In genomic region chr19:8489591-8490394, GRCh38 we compare ENCODE assay signal across 13 cellular contexts. TPM values are rescaled to one million over a fixed set of nuclear protein-coding genes. Genes with fewer than 3 reads are reported as not detected.
A peak's percentile ranks its signal among the peaks of the same experiment; 100 is the strongest.
DNase-seq lines count a peak whose midpoint lies in the region; ATAC-seq, FAIRE-seq and TF ChIP-seq lines count a peak whose summit lies in the region.
"Had no signal": no experiment of that assay in that cellular context is flagged by ENCODE, and none has a peak within 500 bp of the region (broad histone marks: within the 10 kb centered on the region; RNA-seq: fewer than 3 reads in every experiment).

No MANE protein-coding gene starts in this region.

- H2AFZ ChIP-seq in K562 (ENCODE audit: low read depth, low read length) (no peak overlapping the region), mesenchymal stem cell (ENCODE audit: low read depth, low read length) (no peak overlapping the region)

- H3K9me1 ChIP-seq in K562 (ENCODE audit: control insufficient read depth, insufficient read depth, low read length): no peaks in the 10 kb centered on the region

- H3K27me3 ChIP-seq in HUES6 (ENCODE audit: control insufficient read depth, insufficient read depth, low read length) (no peaks in the 10 kb centered on the region), K562 (ENCODE audit: control insufficient read depth in 2 of 2, insufficient read depth in 2 of 2, low read length in 2 of 2) (peaks cover 0 to 6% of the 10 kb centered on the region in 2 experiments; a peak in 1 of 5 replicates), mesenchymal stem cell (ENCODE audit: control insufficient read depth in 1 of 2, insufficient read depth in 1 of 2, low read length in 2 of 2) (no peaks in the 10 kb centered on the region), small intestine (ENCODE audit: control insufficient read depth in 2 of 2, insufficient read depth in 2 of 2, low read length in 2 of 2) (no peaks in the 10 kb centered on the region)

- TF ChIP-seq POLR2A in K562 (conservative IDR thresholded peaks at IDR 0.05): peak; percentile 63

- H2BK15ac ChIP-seq in mesenchymal stem cell (ENCODE audit: low read depth, poor library complexity, severe bottlenecking): no peak overlapping the region

- H3K27ac ChIP-seq in HUES6 (ENCODE audit: low read depth, low read length): peak overlapping the region; percentile 31; the same call in 1 of the 2 replicates
- no peak overlapping the region for H3K27ac ChIP-seq in K562 (ENCODE audit: extremely low read depth, low read depth, low read length)
- H3K27ac ChIP-seq in mesenchymal stem cell (ENCODE audit: low read length, poor library complexity, severe bottlenecking): no peak overlapping the region
- no peak overlapping the region for H3K27ac ChIP-seq in small intestine (ENCODE audit: low read depth in 1 of 2, low read length in 1 of 2)

- TF ChIP-seq RAD21 in K562 (CRISPR knock-in tag; conservative IDR thresholded peaks at IDR 0.05 in 1 of 2, IDR thresholded peaks at IDR 0.05 in 1 of 2): no peak

- no peak overlapping the region for H3K4me3 ChIP-seq in HUES6 (ENCODE audit: low read depth, low read length)
- H3K4me3 ChIP-seq in K562: no peak overlapping the region
- H3K4me3 ChIP-seq in mesenchymal stem cell (ENCODE audit: insufficient read depth in 1 of 2, low read depth in 1 of 2, low read length in 2 of 2): no peak overlapping the region
- H3K4me3 ChIP-seq in small intestine (ENCODE audit: low read depth in 1 of 2, low read length in 2 of 2): no peak overlapping the region

- H3K9me3 ChIP-seq in HUES6 (ENCODE audit: control insufficient read depth, insufficient read depth, low read depth, low read length) (no peaks in the 10 kb centered on the region), K562 (replicated peaks; ENCODE audit: control insufficient read depth, insufficient read depth, low read depth, low read length) (no peaks in the 10 kb centered on the region), mesenchymal stem cell (ENCODE audit: control insufficient read depth, low read length) (no peaks in the 10 kb centered on the region), small intestine (ENCODE audit: control insufficient read depth, low read depth) (no peaks in the 10 kb centered on the region)

- peak; percentile 26 for ATAC-seq in K562
- no peak for ATAC-seq in naive thymus-derived CD8-positive, alpha-beta T cell
- ATAC-seq in HG03175 (IDR thresholded peaks at IDR 0.05; ENCODE audit: unreplicated experiment): no peak

- no peak for TF ChIP-seq CTCF in K562 (IDR thresholded peaks at IDR 0.05 in 2 of 3, conservative IDR thresholded peaks at IDR 0.05 in 1 of 3; ENCODE audit: insufficient read depth in 2 of 3, low read depth in 1 of 3, low read length in 3 of 3)

- H2BK120ac ChIP-seq in mesenchymal stem cell (ENCODE audit: low read depth, low read length): no peak overlapping the region

- H2BK12ac ChIP-seq in mesenchymal stem cell (ENCODE audit: low read length in 2 of 2): no peak overlapping the region

- peaks cover 48% of the 10 kb centered on the region for H3K36me3 ChIP-seq in HUES6 (ENCODE audit: control insufficient read depth, insufficient read depth, low read length)
- H3K36me3 ChIP-seq in K562 (ENCODE audit: control insufficient read depth, insufficient read depth, low read length): peaks cover 43% of the 10 kb centered on the region
- H3K36me3 ChIP-seq in mesenchymal stem cell (ENCODE audit: control insufficient read depth in 1 of 2, insufficient read depth in 2 of 2, low read depth in 1 of 2, low read length in 2 of 2): peaks cover 48 to 72% of the 10 kb centered on the region in 2 experiments
- H3K36me3 ChIP-seq in small intestine (ENCODE audit: control insufficient read depth in 2 of 2, insufficient read depth in 2 of 2, low read length in 2 of 2): peaks cover 3 to 14% of the 10 kb centered on the region in 2 donors

- peak; percentile 35 for DNase-seq in DMS79 treated with DMSO at 0.1 percent for 48 hours (lab: John Stamatoyannopoulos, UW)
- DNase-seq in K562 (ENCODE audit: extremely low read depth in 1 of 4, low spot score in 3 of 4): no peak
- DNase-seq in naive thymus-derived CD8-positive, alpha-beta T cell: no peak
- no peak for DNase-seq in mesenchymal stem cell
- no peak for DNase-seq in amygdala (lab: John Stamatoyannopoulos, UW)
- DNase-seq in small intestine: no peak
- DNase-seq: activated CD4-positive, alpha-beta T cell treated with anti-CD3 and anti-CD28 coated beads for 4 hours; cerebellar nuclear complex; NCI-H526; occipital lobe; stimulated activated CD4-positive, alpha-beta T cell treated with anti-CD3 and anti-CD28 coated beads, Interleukin-15, amount 100 ng/mL, for 24 hours had no signal

- no peak overlapping the region for H3K9ac ChIP-seq in HUES6 (ENCODE audit: low read length)
- no peak overlapping the region for H3K9ac ChIP-seq in K562 (ENCODE audit: insufficient read depth in 1 of 2, low read depth in 2 of 2, low read length in 2 of 2)
- H3K9ac ChIP-seq in mesenchymal stem cell (ENCODE audit: low read length): no peak overlapping the region

- in situ Hi-C loops in K562 (cut with MboI): no loop called here

- no peak overlapping the region for H3K4me2 ChIP-seq in K562 (ENCODE audit: insufficient read depth, low read length)
- H3K4me2 ChIP-seq in mesenchymal stem cell (ENCODE audit: low read length, poor library complexity, severe bottlenecking): no peak overlapping the region

- H2AK5ac ChIP-seq in mesenchymal stem cell (ENCODE audit: low read length, severe bottlenecking): no peak overlapping the region

- H2BK5ac ChIP-seq in mesenchymal stem cell (ENCODE audit: low read depth, low read length, poor library complexity, severe bottlenecking): no peak overlapping the region

- H3K9me3 Mint-ChIP-seq in naive thymus-derived CD8-positive, alpha-beta T cell: no peaks in the 10 kb centered on the region

- TF ChIP-seq EP300 in K562 (IDR thresholded peaks at IDR 0.05; ENCODE audit: low read length): no peak

- 0 out of 2 replicates have a peak, but pooled peaks cover 6% of the 10 kb centered on the region for H4K20me1 ChIP-seq in K562 (replicated peaks; ENCODE audit: control insufficient read depth, insufficient read depth, low read length)

- H4K91ac ChIP-seq in mesenchymal stem cell (ENCODE audit: low read length): no peak overlapping the region

- no peak overlapping the region for H3K4ac ChIP-seq in mesenchymal stem cell (ENCODE audit: low read depth in 1 of 2, low read length in 2 of 2)

- no peak overlapping the region for H3K14ac ChIP-seq in mesenchymal stem cell (ENCODE audit: low read length in 2 of 2)

- no TSS peak for BruUV-seq in K562 (replicated peaks; lab: Mats Ljungman, UMichigan)

- peak overlapping the region in 8 of 10 donors; percentile 31 to 63 (median 48) for H3K27ac Mint-ChIP-seq in naive thymus-derived CD8-positive, alpha-beta T cell

- H3K79me2 ChIP-seq in K562 (ENCODE audit: control insufficient read depth, insufficient read depth, low read length): no peaks in the 10 kb centered on the region

- H3K4me1 ChIP-seq in HUES6 (ENCODE audit: control insufficient read depth, insufficient read depth, low read length): 0 out of 2 replicates have a peak, but pooled peaks cover 3% of the 10 kb centered on the region
- H3K4me1 ChIP-seq in K562 (replicated peaks in 1 of 2; ENCODE audit: control insufficient read depth in 2 of 2, insufficient read depth in 2 of 2, low read length in 2 of 2): peaks cover 0 to 20% of the 10 kb centered on the region in 2 experiments; a peak in 2 of 5 replicates
- no peaks in the 10 kb centered on the region for H3K4me1 ChIP-seq in mesenchymal stem cell (ENCODE audit: control insufficient read depth, insufficient read depth, low read depth, low read length)
- H3K4me1 ChIP-seq in small intestine (ENCODE audit: control insufficient read depth in 2 of 2, insufficient read depth in 1 of 2, low read depth in 1 of 2, low read length in 1 of 2): no peaks in the 10 kb centered on the region

- CTCF ChIA-PET in K562 (lab: Yijun Ruan, JAX; ENCODE audit: low intra/inter-chr PET ratio): no interaction called here

- H4K8ac ChIP-seq in mesenchymal stem cell (ENCODE audit: low read length): no peak overlapping the region

- peaks cover 34 to 59% (median 47%) of the 10 kb centered on the region in 4 donors for H3K4me1 Mint-ChIP-seq in naive thymus-derived CD8-positive, alpha-beta T cell

- peaks cover 37% of the 10 kb centered on the region for H3K79me1 ChIP-seq in mesenchymal stem cell (replicated peaks; ENCODE audit: low read length, poor library complexity, severe bottlenecking)

- intact Hi-C loops in K562 (cut with micrococcal nuclease): no loop called here

- no peaks in the 10 kb centered on the region for H3K27me3 Mint-ChIP-seq in naive thymus-derived CD8-positive, alpha-beta T cell

- 80% methylated on average over 17 of the region's 25 CpGs for WGBS in K562 (ENCODE audit: insufficient coverage, low coverage, missing lambda C conversion rate)
- 91% methylated on average over 25 of the region's 25 CpGs for WGBS in mesenchymal stem cell
- 81 to 88% (median 84%) methylated on average over 25 of the region's 25 CpGs for WGBS in small intestine, 3 donors

- no peak overlapping the region for H3K18ac ChIP-seq in mesenchymal stem cell (ENCODE audit: low read depth in 1 of 2, low read length in 2 of 2)

- POLR2A ChIA-PET in K562 (lab: Yijun Ruan, JAX): interaction anchor here (1.5 kb wide), 1 partner anchor 8 kb away, joined by 8 read pairs; no protein-coding TSS in a partner anchor
- POLR2A ChIA-PET in naive thymus-derived CD8-positive, alpha-beta T cell (lab: Charles Lee): interaction anchor here (3.7 kb wide), 1 partner anchor 24 kb away, joined by 37 read pairs; the partner anchor contains the start of gene ZNF414

- H3K36me3 Mint-ChIP-seq in naive thymus-derived CD8-positive, alpha-beta T cell: peaks cover 5 to 50% (median 15%) of the 10 kb centered on the region in 3 donors

- H3K4me3 Mint-ChIP-seq in naive thymus-derived CD8-positive, alpha-beta T cell: peak overlapping the region in 1 of 10 donors; percentile 16

- FAIRE-seq in K562 (lab: Jason Lieb, UNC) (no peak), small intestine (lab: Jason Lieb, UNC) (no peak)

- no peak overlapping the region for H3K23ac ChIP-seq in mesenchymal stem cell (ENCODE audit: low read length in 2 of 2)

RNA-seq across cellular contexts. Expression of gene PRAM1, which starts 12.6 kb away (rescaled TPM):
- total RNA-seq in K562 (2011; cell fraction: chromatin; rRNA removed; ENCODE audit: low replicate concordance): 0.69 TPM in 1 of 2 replicates, not detected in the other
- total RNA-seq in K562 (2011; cell fraction: nucleolus; rRNA removed): 0.39 TPM in 1 of 2 replicates, not detected in the other
- not detected in 2 replicates for total RNA-seq in K562 (2011; cell fraction: nucleoplasm; rRNA removed)
- total RNA-seq in K562 (2014; rRNA removed) (0.05 TPM in 1 of 2 replicates, not detected in the other), K562 (2014; rRNA removed; fragmentation: Illumina TruSeq; extraction: Trizol) (not detected in 2 replicates), K562 (2015; rRNA removed; fragmentation: Illumina TruSeq; extraction: Trizol) (not detected in 2 replicates), K562 (2021) (0.09 and 0.11 TPM in 2 replicates)
- polyA plus RNA-seq in K562 (2011; rRNA removed) (not detected in 2 replicates), K562 (2014; fragmentation: Illumina TruSeq; extraction: Trizol) (0.07 TPM in 1 of 2 replicates, not detected in the other), K562 (2014; fragmentation: Nextera tagmentation; extraction: Ambion mirVana) (not detected), K562 (2014; rRNA removed) (not detected in 2 replicates), small intestine (under 1 TPM; 0.45 to 0.81 (median 0.69) TPM)
- polyA plus RNA-seq in K562 (2011; cell fraction: cytosol; rRNA removed): not detected in 2 replicates
- polyA plus RNA-seq in K562 (2011; cell fraction: nucleus; rRNA removed): 0.26 TPM in 1 of 2 replicates, not detected in the other
- 0.08 TPM in 1 of 2 replicates, not detected in the other for polyA plus RNA-seq in K562 (2012)
- not detected in 2 replicates for polyA minus RNA-seq in K562 (2011; rRNA and poly(A)+ RNA removed)
- not detected in 2 replicates for polyA minus RNA-seq in K562 (2011; cell fraction: cytosol; rRNA and poly(A)+ RNA removed)
- not detected in 2 replicates for polyA minus RNA-seq in K562 (2011; cell fraction: nucleus; rRNA and poly(A)+ RNA removed)
- 1 to 10 TPM; 3.5 to 4.7 TPM for total RNA-seq in naive thymus-derived CD8-positive, alpha-beta T cell
- under 1 TPM in 2 of 3 donors, not detected in 1; 0.07 to 0.20 TPM for polyA plus RNA-seq in naive thymus-derived CD8-positive, alpha-beta T cell
- 0.03 TPM for polyA plus RNA-seq in mesenchymal stem cell (2013, experiment 1 of 2)
- not detected for polyA plus RNA-seq in mesenchymal stem cell (2013, experiment 2 of 2)
- total RNA-seq: occipital lobe had no signal

RNA-seq across cellular contexts. Expression of gene ZNF414, which starts 24.2 kb away (rescaled TPM):
- 2.9 and 6.1 TPM in 2 replicates for total RNA-seq in K562 (2011; cell fraction: chromatin; rRNA removed; ENCODE audit: low replicate concordance)
- 8.3 and 10.9 TPM in 2 replicates for total RNA-seq in K562 (2011; cell fraction: nucleolus; rRNA removed)
- total RNA-seq in K562 (2011; cell fraction: nucleoplasm; rRNA removed): 6.6 and 9.3 TPM in 2 replicates
- 3.8 and 11.0 TPM in 2 replicates for total RNA-seq in K562 (2014; rRNA removed)
- total RNA-seq in K562 (2014; rRNA removed; fragmentation: Illumina TruSeq; extraction: Trizol): not detected in 2 replicates
- total RNA-seq in K562 (2015; rRNA removed; fragmentation: Illumina TruSeq; extraction: Trizol): 2.0 and 3.0 TPM in 2 replicates
- 25.8 and 27.2 TPM in 2 replicates for total RNA-seq in K562 (2021)
- polyA plus RNA-seq in K562 (2011; rRNA removed): 1.7 and 4.2 TPM in 2 replicates
- 1.6 and 7.1 TPM in 2 replicates for polyA plus RNA-seq in K562 (2011; cell fraction: cytosol; rRNA removed)
- 10.5 and 20.0 TPM in 2 replicates for polyA plus RNA-seq in K562 (2011; cell fraction: nucleus; rRNA removed)
- 15.2 and 17.6 TPM in 2 replicates for polyA plus RNA-seq in K562 (2012)
- polyA plus RNA-seq in K562 (2014; fragmentation: Illumina TruSeq; extraction: Trizol): 2.2 and 10.2 TPM in 2 replicates
- polyA plus RNA-seq in K562 (2014; fragmentation: Nextera tagmentation; extraction: Ambion mirVana): under 1 TPM in 1 of 2 experiments, not detected in 1; 0.03 TPM
- polyA plus RNA-seq in K562 (2014; rRNA removed): 15.6 and 16.0 TPM in 2 replicates
- polyA minus RNA-seq in K562 (2011; rRNA and poly(A)+ RNA removed): 0.46 and 0.84 TPM in 2 replicates
- 12.5 and 17.9 TPM in 2 replicates for polyA minus RNA-seq in K562 (2011; cell fraction: cytosol; rRNA and poly(A)+ RNA removed)
- 3.4 and 4.2 TPM in 2 replicates for polyA minus RNA-seq in K562 (2011; cell fraction: nucleus; rRNA and poly(A)+ RNA removed)
- total RNA-seq in naive thymus-derived CD8-positive, alpha-beta T cell: 10 to 100 TPM; 70.2 to 73.1 TPM
- polyA plus RNA-seq in naive thymus-derived CD8-positive, alpha-beta T cell: 10 to 100 TPM; 15.2 to 34.2 (median 27.7) TPM
- polyA plus RNA-seq in mesenchymal stem cell (2013, experiment 1 of 2): 21.2 TPM
- 19.1 TPM for polyA plus RNA-seq in mesenchymal stem cell (2013, experiment 2 of 2)
- polyA plus RNA-seq in small intestine: 10 to 100 TPM in 2 of 3 donors, 1 to 10 TPM in 1; 6.5 to 28.2 (median 12.7) TPM

RNA-seq across cellular contexts. Expression of gene HNRNPM, which starts 45.0 kb away (rescaled TPM):
- 202 and 306 TPM in 2 replicates for total RNA-seq in K562 (2011; cell fraction: chromatin; rRNA removed; ENCODE audit: low replicate concordance)
- total RNA-seq in K562 (2011; cell fraction: nucleolus; rRNA removed): 151 and 162 TPM in 2 replicates
- 214 and 325 TPM in 2 replicates for total RNA-seq in K562 (2011; cell fraction: nucleoplasm; rRNA removed)
- total RNA-seq in K562 (2014; rRNA removed): 195 and 251 TPM in 2 replicates
- 130 and 168 TPM in 2 replicates for total RNA-seq in K562 (2014; rRNA removed; fragmentation: Illumina TruSeq; extraction: Trizol)
- total RNA-seq in K562 (2015; rRNA removed; fragmentation: Illumina TruSeq; extraction: Trizol): 186 and 204 TPM in 2 replicates
- total RNA-seq in K562 (2021): 283 and 340 TPM in 2 replicates
- polyA plus RNA-seq in K562 (2011; rRNA removed): 107 and 127 TPM in 2 replicates
- 113 and 356 TPM in 2 replicates for polyA plus RNA-seq in K562 (2011; cell fraction: cytosol; rRNA removed)
- 136 and 152 TPM in 2 replicates for polyA plus RNA-seq in K562 (2011; cell fraction: nucleus; rRNA removed)
- polyA plus RNA-seq in K562 (2012): 189 and 403 TPM in 2 replicates
- polyA plus RNA-seq in K562 (2014; fragmentation: Illumina TruSeq; extraction: Trizol): 241 and 264 TPM in 2 replicates
- 10 to 100 TPM; 11.1 to 13.1 TPM for polyA plus RNA-seq in K562 (2014; fragmentation: Nextera tagmentation; extraction: Ambion mirVana)
- 253 and 316 TPM in 2 replicates for polyA plus RNA-seq in K562 (2014; rRNA removed)
- 124 and 136 TPM in 2 replicates for polyA minus RNA-seq in K562 (2011; rRNA and poly(A)+ RNA removed)
- polyA minus RNA-seq in K562 (2011; cell fraction: cytosol; rRNA and poly(A)+ RNA removed): 128 and 153 TPM in 2 replicates
- 67.6 and 85.5 TPM in 2 replicates for polyA minus RNA-seq in K562 (2011; cell fraction: nucleus; rRNA and poly(A)+ RNA removed)
- total RNA-seq in naive thymus-derived CD8-positive, alpha-beta T cell: 100 to 1,000 TPM; 207 to 227 TPM
- polyA plus RNA-seq in naive thymus-derived CD8-positive, alpha-beta T cell: 100 to 1,000 TPM; 214 to 304 (median 217) TPM
- polyA plus RNA-seq in mesenchymal stem cell (2013, experiment 1 of 2): 84.5 TPM
- polyA plus RNA-seq in mesenchymal stem cell (2013, experiment 2 of 2): 82.9 TPM
- polyA plus RNA-seq in small intestine: 100 to 1,000 TPM in 1 of 3 donors, 10 to 100 TPM in 2; 98.6 to 225 (median 99.4) TPM
